Comparison of ENCODE assay signal across 2 cellular contexts in genomic region chr16:7026639-7027038, GRCh38.
TF ChIP-seq lines count a peak whose summit lies in the region.

No MANE protein-coding gene starts in this region.

TF ChIP-seq in GM23338, 12 proteins besides CTCF, POLR2A, EP300 and RAD21:
- TF ChIP-seq STAT1 (IDR thresholded peaks at IDR 0.05; ENCODE audit: unreplicated experiment), result no peak
- no peak for TF ChIP-seq CREB1 (CRISPR knock-in tag; IDR thresholded peaks at IDR 0.05; ENCODE audit: low read depth)
- TF ChIP-seq NANOG (IDR thresholded peaks at IDR 0.05; ENCODE audit: borderline replicate concordance), result no peak
- TF ChIP-seq ZNF331 (CRISPR knock-in tag; IDR thresholded peaks at IDR 0.05; ENCODE audit: low read depth), result no peak
- no peak for TF ChIP-seq ZNF114 (CRISPR knock-in tag; IDR thresholded peaks at IDR 0.05)
- no peak for TF ChIP-seq JUNB (IDR thresholded peaks at IDR 0.05; ENCODE audit: unreplicated experiment)
- TF ChIP-seq, protein P1, sequence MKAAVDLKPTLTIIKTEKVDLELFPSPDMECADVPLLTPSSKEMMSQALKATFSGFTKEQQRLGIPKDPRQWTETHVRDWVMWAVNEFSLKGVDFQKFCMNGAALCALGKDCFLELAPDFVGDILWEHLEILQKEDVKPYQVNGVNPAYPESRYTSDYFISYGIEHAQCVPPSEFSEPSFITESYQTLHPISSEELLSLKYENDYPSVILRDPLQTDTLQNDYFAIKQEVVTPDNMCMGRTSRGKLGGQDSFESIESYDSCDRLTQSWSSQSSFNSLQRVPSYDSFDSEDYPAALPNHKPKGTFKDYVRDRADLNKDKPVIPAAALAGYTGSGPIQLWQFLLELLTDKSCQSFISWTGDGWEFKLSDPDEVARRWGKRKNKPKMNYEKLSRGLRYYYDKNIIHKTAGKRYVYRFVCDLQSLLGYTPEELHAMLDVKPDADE (IDR thresholded peaks at IDR 0.05), result no peak
- TF ChIP-seq EZH2phosphoT487 (IDR thresholded peaks at IDR 0.05; ENCODE audit: unreplicated experiment), result no peak
- TF ChIP-seq EZH2 (IDR thresholded peaks at IDR 0.05; ENCODE audit: low read depth, unreplicated experiment), result no peak
- TF ChIP-seq, protein P2, sequence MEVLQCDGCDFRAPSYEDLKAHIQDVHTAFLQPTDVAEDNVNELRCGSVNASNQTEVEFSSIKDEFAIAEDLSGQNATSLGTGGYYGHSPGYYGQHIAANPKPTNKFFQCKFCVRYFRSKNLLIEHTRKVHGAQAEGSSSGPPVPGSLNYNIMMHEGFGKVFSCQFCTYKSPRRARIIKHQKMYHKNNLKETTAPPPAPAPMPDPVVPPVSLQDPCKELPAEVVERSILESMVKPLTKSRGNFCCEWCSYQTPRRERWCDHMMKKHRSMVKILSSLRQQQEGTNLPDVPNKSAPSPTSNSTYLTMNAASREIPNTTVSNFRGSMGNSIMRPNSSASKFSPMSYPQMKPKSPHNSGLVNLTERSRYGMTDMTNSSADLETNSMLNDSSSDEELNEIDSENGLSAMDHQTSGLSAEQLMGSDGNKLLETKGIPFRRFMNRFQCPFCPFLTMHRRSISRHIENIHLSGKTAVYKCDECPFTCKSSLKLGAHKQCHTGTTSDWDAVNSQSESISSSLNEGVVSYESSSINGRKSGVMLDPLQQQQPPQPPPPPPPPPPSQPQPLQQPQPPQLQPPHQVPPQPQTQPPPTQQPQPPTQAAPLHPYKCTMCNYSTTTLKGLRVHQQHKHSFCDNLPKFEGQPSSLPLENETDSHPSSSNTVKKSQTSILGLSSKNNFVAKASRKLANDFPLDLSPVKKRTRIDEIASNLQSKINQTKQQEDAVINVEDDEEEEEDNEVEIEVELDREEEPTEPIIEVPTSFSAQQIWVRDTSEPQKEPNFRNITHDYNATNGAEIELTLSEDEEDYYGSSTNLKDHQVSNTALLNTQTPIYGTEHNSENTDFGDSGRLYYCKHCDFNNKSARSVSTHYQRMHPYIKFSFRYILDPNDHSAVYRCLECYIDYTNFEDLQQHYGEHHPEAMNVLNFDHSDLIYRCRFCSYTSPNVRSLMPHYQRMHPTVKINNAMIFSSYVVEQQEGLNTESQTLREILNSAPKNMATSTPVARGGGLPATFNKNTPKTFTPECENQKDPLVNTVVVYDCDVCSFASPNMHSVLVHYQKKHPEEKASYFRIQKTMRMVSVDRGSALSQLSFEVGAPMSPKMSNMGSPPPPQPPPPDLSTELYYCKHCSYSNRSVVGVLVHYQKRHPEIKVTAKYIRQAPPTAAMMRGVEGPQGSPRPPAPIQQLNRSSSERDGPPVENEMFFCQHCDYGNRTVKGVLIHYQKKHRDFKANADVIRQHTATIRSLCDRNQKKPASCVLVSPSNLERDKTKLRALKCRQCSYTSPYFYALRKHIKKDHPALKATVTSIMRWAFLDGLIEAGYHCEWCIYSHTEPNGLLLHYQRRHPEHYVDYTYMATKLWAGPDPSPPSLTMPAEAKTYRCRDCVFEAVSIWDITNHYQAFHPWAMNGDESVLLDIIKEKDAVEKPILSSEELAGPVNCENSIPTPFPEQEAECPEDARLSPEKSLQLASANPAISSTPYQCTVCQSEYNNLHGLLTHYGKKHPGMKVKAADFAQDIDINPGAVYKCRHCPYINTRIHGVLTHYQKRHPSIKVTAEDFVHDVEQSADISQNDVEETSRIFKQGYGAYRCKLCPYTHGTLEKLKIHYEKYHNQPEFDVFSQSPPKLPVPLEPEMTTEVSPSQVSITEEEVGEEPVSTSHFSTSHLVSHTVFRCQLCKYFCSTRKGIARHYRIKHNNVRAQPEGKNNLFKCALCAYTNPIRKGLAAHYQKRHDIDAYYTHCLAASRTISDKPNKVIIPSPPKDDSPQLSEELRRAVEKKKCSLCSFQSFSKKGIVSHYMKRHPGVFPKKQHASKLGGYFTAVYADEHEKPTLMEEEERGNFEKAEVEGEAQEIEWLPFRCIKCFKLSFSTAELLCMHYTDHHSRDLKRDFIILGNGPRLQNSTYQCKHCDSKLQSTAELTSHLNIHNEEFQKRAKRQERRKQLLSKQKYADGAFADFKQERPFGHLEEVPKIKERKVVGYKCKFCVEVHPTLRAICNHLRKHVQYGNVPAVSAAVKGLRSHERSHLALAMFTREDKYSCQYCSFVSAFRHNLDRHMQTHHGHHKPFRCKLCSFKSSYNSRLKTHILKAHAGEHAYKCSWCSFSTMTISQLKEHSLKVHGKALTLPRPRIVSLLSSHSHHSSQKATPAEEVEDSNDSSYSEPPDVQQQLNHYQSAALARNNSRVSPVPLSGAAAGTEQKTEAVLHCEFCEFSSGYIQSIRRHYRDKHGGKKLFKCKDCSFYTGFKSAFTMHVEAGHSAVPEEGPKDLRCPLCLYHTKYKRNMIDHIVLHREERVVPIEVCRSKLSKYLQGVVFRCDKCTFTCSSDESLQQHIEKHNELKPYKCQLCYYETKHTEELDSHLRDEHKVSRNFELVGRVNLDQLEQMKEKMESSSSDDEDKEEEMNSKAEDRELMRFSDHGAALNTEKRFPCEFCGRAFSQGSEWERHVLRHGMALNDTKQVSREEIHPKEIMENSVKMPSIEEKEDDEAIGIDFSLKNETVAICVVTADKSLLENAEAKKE (CRISPR knock-in tag; IDR thresholded peaks at IDR 0.05), result no peak
- TF ChIP-seq REST (IDR thresholded peaks at IDR 0.05; ENCODE audit: unreplicated experiment), result no peak
- no peak for TF ChIP-seq POLR2AphosphoS5 (IDR thresholded peaks at IDR 0.05; ENCODE audit: low read depth)

TF ChIP-seq in H1, 55 proteins besides CTCF, POLR2A, EP300 and RAD21:
- TF ChIP-seq, protein P3, sequence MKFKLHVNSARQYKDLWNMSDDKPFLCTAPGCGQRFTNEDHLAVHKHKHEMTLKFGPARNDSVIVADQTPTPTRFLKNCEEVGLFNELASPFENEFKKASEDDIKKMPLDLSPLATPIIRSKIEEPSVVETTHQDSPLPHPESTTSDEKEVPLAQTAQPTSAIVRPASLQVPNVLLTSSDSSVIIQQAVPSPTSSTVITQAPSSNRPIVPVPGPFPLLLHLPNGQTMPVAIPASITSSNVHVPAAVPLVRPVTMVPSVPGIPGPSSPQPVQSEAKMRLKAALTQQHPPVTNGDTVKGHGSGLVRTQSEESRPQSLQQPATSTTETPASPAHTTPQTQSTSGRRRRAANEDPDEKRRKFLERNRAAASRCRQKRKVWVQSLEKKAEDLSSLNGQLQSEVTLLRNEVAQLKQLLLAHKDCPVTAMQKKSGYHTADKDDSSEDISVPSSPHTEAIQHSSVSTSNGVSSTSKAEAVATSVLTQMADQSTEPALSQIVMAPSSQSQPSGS (IDR thresholded peaks at IDR 0.05; ENCODE audit: low read length), result no peak
- TF ChIP-seq SRF (IDR thresholded peaks at IDR 0.05; ENCODE audit: low read depth, low read length) (no peak), BACH1 (IDR thresholded peaks at IDR 0.05; ENCODE audit: low read length) (no peak), E2F6 (IDR thresholded peaks at IDR 0.05) (no peak), CHD2 (IDR thresholded peaks at IDR 0.05; ENCODE audit: low read length) (no peak), CBX8 (IDR thresholded peaks at IDR 0.05; ENCODE audit: borderline replicate concordance, low read depth, low read length) (no peak), EZH2 (IDR thresholded peaks at IDR 0.05; ENCODE audit: low read depth, low read length, severe bottlenecking) (no peak), SIRT6 (IDR thresholded peaks at IDR 0.05; ENCODE audit: low read length) (no peak), NANOG (IDR thresholded peaks at IDR 0.05; ENCODE audit: insufficient read depth, low read depth, low read length, poor library complexity, severe bottlenecking) (no peak), PHF8 (conservative IDR thresholded peaks at IDR 0.05; ENCODE audit: low read depth, low read length) (no peak), NRF1 (IDR thresholded peaks at IDR 0.05; ENCODE audit: low read depth, low read length) (no peak), YY1 (IDR thresholded peaks at IDR 0.05; ENCODE audit: low read depth, low read length) (no peak), RBBP5 (IDR thresholded peaks at IDR 0.05; ENCODE audit: borderline replicate concordance, low read depth, low read length) (no peak), ATF3 (IDR thresholded peaks at IDR 0.05; ENCODE audit: insufficient read depth, low read depth, low read length) (no peak)
